ENCODE assay signal across 9 cellular contexts in genomic region chr13:110340812-110341444, GRCh38. TPM values are rescaled to one million over a fixed set of nuclear protein-coding genes. Genes with fewer than 3 reads are reported as not detected.
DNase-seq lines count a peak whose midpoint lies in the region; ATAC-seq and TF ChIP-seq lines count a peak whose summit lies in the region.
"Had no signal": no experiment of that assay in that cellular context is flagged by ENCODE, and none has a peak within 500 bp of the region (broad histone marks: within the 10 kb centered on the region; RNA-seq: fewer than 3 reads in every experiment).

No MANE protein-coding gene starts in this region.

- WGBS in H9 (ENCODE audit: extremely low coverage, insufficient read length, low lambda C conversion rate), result no CpG with 5 or more reads among the region's 24 CpGs

- no peaks in the 10 kb centered on the region for H3K23me2 ChIP-seq in H9 (ENCODE audit: insufficient read length, low read depth, low read length, poor library complexity, severe bottlenecking)

- peak overlapping the region in 2 of 3 experiments; percentile 12 to 57; a peak in 2 of 7 replicates for H3K27ac Mint-ChIP-seq in H9
- peak overlapping the region; percentile 13 for H3K27ac Mint-ChIP-seq in activated CD4-positive, alpha-beta memory T cell treated with anti-CD3 and anti-CD28 coated beads for 36 hours

- no peak overlapping the region for H2BK12ac ChIP-seq in H9 (ENCODE audit: insufficient read length, low read depth, low read length)

- peaks cover 48 to 51% of the 10 kb centered on the region in 2 experiments for H3K4me1 Mint-ChIP-seq in H9
- peaks cover 24% of the 10 kb centered on the region for H3K4me1 Mint-ChIP-seq in activated CD4-positive, alpha-beta memory T cell treated with anti-CD3 and anti-CD28 coated beads for 36 hours (ENCODE audit: low read depth)

- no peak for TF ChIP-seq CTCF in H9 (conservative IDR thresholded peaks at IDR 0.05)
- no peak for TF ChIP-seq CTCF in epithelial cell of esophagus (IDR thresholded peaks at IDR 0.05; ENCODE audit: insufficient read depth, low read depth, low read length, missing control alignments)
- no peak for TF ChIP-seq CTCF in osteoblast (IDR thresholded peaks at IDR 0.05; ENCODE audit: extremely low read depth, low read depth, low read length)

- H2BK15ac ChIP-seq in H9 (ENCODE audit: low read depth, low read length), result no peak overlapping the region

- no peak overlapping the region for H4K8ac ChIP-seq in H9 (replicated peaks; ENCODE audit: insufficient read length, low read depth, low read length)

- CTCF ChIA-PET in activated CD4-positive, alpha-beta memory T cell treated with anti-CD3 and anti-CD28 coated beads for 36 hours (lab: Charles Lee), result no interaction called here
- CTCF ChIA-PET in HEK293T (lab: Yijun Ruan, JAX), result interaction anchor here (0.9 to 1.5 kb wide), 2 partner anchors 13 to 71 kb away, joined by 4 to 5 read pairs; no protein-coding TSS in a partner anchor

- H3K9me3 Mint-ChIP-seq in H9, result no peaks in the 10 kb centered on the region
- no peaks in the 10 kb centered on the region for H3K9me3 Mint-ChIP-seq in activated CD4-positive, alpha-beta memory T cell treated with anti-CD3 and anti-CD28 coated beads for 36 hours

- no peak overlapping the region for H2BK20ac ChIP-seq in H9 (ENCODE audit: low read depth, low read length, poor library complexity, severe bottlenecking)

- H3K27me3 ChIP-seq in H9 (ENCODE audit: insufficient read depth, low read length), result no peaks in the 10 kb centered on the region
- H3K27me3 ChIP-seq in osteoblast (ENCODE audit: insufficient read depth, low read length), result no peaks in the 10 kb centered on the region
- H3K27me3 ChIP-seq in subcutaneous abdominal adipose tissue (ENCODE audit: control insufficient read depth in 5 of 5, insufficient read depth in 4 of 5, low read length in 5 of 5), result no peaks in the 10 kb centered on the region

- no peak overlapping the region for H3K4ac ChIP-seq in H9 (ENCODE audit: low read depth, low read length)

- H3T11ph ChIP-seq in H9 (ENCODE audit: low read length), result no peak overlapping the region

- DNase-seq in H9 (no peak), epithelial cell of esophagus (ENCODE audit: low read depth) (peak; percentile 65), osteoblast (ENCODE audit: insufficient read length, low spot score, missing footprints) (no peak), DMS 273 treated with DMSO at 0.1 percent for 48 hours (lab: John Stamatoyannopoulos, UW) (no peak), HEK293T (ENCODE audit: extremely low spot score) (no peak)
- DNase-seq in activated CD4-positive, alpha-beta memory T cell treated with anti-CD3 and anti-CD28 coated beads for 36 hours, result peak; percentile 83

- H4K20me1 ChIP-seq in H9 (ENCODE audit: control insufficient read depth, insufficient read depth, insufficient read length) (no peaks in the 10 kb centered on the region), osteoblast (ENCODE audit: insufficient read depth, low read length) (peaks cover 6% of the 10 kb centered on the region)

- peaks cover 32% of the 10 kb centered on the region for H3K36me3 ChIP-seq in osteoblast (ENCODE audit: insufficient read depth, low read length)
- H3K36me3 ChIP-seq in subcutaneous abdominal adipose tissue (ENCODE audit: control insufficient read depth in 5 of 5, insufficient read depth in 5 of 5, low read length in 5 of 5), result peaks cover 0 to 13% (median 5%) of the 10 kb centered on the region in 5 donors

- H3K36me3 Mint-ChIP-seq in H9 (ENCODE audit: insufficient read depth in 1 of 3, low read depth in 3 of 3), result 0 out of 7 replicates have a peak, but pooled peaks cover 0 to 1% (median 0%) of the 10 kb centered on the region in 3 experiments
- no peaks in the 10 kb centered on the region for H3K36me3 Mint-ChIP-seq in activated CD4-positive, alpha-beta memory T cell treated with anti-CD3 and anti-CD28 coated beads for 36 hours

- H3K9ac ChIP-seq in H9 (ENCODE audit: extremely low read depth, insufficient read length, low read length) (no peak overlapping the region), subcutaneous abdominal adipose tissue (ENCODE audit: low read length in 5 of 5) (peak overlapping the region; percentile 6 to 69 (median 66))

- H3K4me3 Mint-ChIP-seq in H9, result no peak overlapping the region
- H3K4me3 Mint-ChIP-seq in activated CD4-positive, alpha-beta memory T cell treated with anti-CD3 and anti-CD28 coated beads for 36 hours, result no peak overlapping the region

- H3K27me3 Mint-ChIP-seq in H9 (ENCODE audit: low read depth), result no peaks in the 10 kb centered on the region; the same call in 1 of the 2 replicates
- peaks cover 21% of the 10 kb centered on the region for H3K27me3 Mint-ChIP-seq in activated CD4-positive, alpha-beta memory T cell treated with anti-CD3 and anti-CD28 coated beads for 36 hours

- H3K27ac ChIP-seq in H9 (ENCODE audit: insufficient read length, low read depth, low read length), result no peak overlapping the region
- H3K27ac ChIP-seq in osteoblast (ENCODE audit: low read depth, low read length), result peak overlapping the region; percentile 13
- H3K27ac ChIP-seq in subcutaneous abdominal adipose tissue (ENCODE audit: low read depth, low read length), result peak overlapping the region; percentile 90

- H3K4me3 ChIP-seq in epithelial cell of esophagus (ENCODE audit: low read length), result no peak overlapping the region
- no peak overlapping the region for H3K4me3 ChIP-seq in osteoblast (ENCODE audit: insufficient read depth, low read length)
- peak overlapping the region in 4 of 5 donors; percentile 27 to 52 (median 46) for H3K4me3 ChIP-seq in subcutaneous abdominal adipose tissue (ENCODE audit: low read depth in 1 of 5, low read length in 5 of 5)

- H3K4me2 ChIP-seq in H9 (ENCODE audit: insufficient read depth, insufficient read length, low read length), result no peak overlapping the region
- H3K4me2 ChIP-seq in osteoblast (ENCODE audit: insufficient read depth, low read length), result no peak overlapping the region

- peaks cover 6% of the 10 kb centered on the region for H3K79me1 ChIP-seq in H9 (ENCODE audit: insufficient read depth, low read depth, low read length, poor library complexity, severe bottlenecking)

- H4K5ac ChIP-seq in H9 (ENCODE audit: insufficient read length, low read depth, low read length), result no peak overlapping the region

- intact Hi-C loops in activated CD4-positive, alpha-beta memory T cell treated with anti-CD3 and anti-CD28 coated beads for 36 hours (cut with micrococcal nuclease), result loop anchor here (5.0 kb wide), 1 partner anchor 46 kb away; no protein-coding TSS in a partner anchor

- H3K14ac ChIP-seq in H9 (ENCODE audit: insufficient read depth, low read length), result no peak overlapping the region

- H3K4me1 ChIP-seq in H9 (ENCODE audit: insufficient read depth, low read length), result peaks cover 10% of the 10 kb centered on the region; the same call in 1 of the 2 replicates
- peaks cover 29% of the 10 kb centered on the region for H3K4me1 ChIP-seq in osteoblast (ENCODE audit: insufficient read depth, low read length)
- H3K4me1 ChIP-seq in subcutaneous abdominal adipose tissue (ENCODE audit: control insufficient read depth in 5 of 5, insufficient read depth in 5 of 5, low read length in 5 of 5), result peaks cover 16 to 72% (median 63%) of the 10 kb centered on the region in 5 donors

- no peak overlapping the region for H4K91ac ChIP-seq in H9 (ENCODE audit: insufficient read length, low read depth, low read length)

- H2AK5ac ChIP-seq in H9 (ENCODE audit: insufficient read length, low read length), result no peak overlapping the region

- no peak overlapping the region for H3K18ac ChIP-seq in H9 (ENCODE audit: insufficient read length, low read depth, low read length)

- H3K9me3 ChIP-seq in H9 (ENCODE audit: control insufficient read depth, low read depth, low read length) (no peaks in the 10 kb centered on the region), osteoblast (ENCODE audit: low read depth, low read length) (no peaks in the 10 kb centered on the region), subcutaneous abdominal adipose tissue (ENCODE audit: control insufficient read depth in 5 of 5, low read length in 5 of 5) (no peaks in the 10 kb centered on the region)

- no peak overlapping the region for H3K23ac ChIP-seq in H9 (ENCODE audit: insufficient read length, low read depth, low read length)

- H3K56ac ChIP-seq in H9 (ENCODE audit: insufficient read length, low read depth, low read length), result no peak overlapping the region

- no peak overlapping the region for H2BK5ac ChIP-seq in H9 (ENCODE audit: insufficient read length, low read length)

- no peak for ATAC-seq in GM21526 (IDR thresholded peaks at IDR 0.05; ENCODE audit: low FRiP score, unreplicated experiment)
- ATAC-seq: Panc1 had no signal

- H2AFZ ChIP-seq in H9 (ENCODE audit: low read length), result no peak overlapping the region
- H2AFZ ChIP-seq in osteoblast (ENCODE audit: low read length), result no peak overlapping the region

- POLR2A ChIA-PET in activated CD4-positive, alpha-beta memory T cell treated with anti-CD3 and anti-CD28 coated beads for 36 hours (lab: Charles Lee), result no interaction called here
- POLR2A ChIA-PET in HEK293T (lab: Yijun Ruan, JAX), result no interaction called here

- H3K79me2 ChIP-seq in H9 (ENCODE audit: insufficient read depth, low read length) (peaks cover 2% of the 10 kb centered on the region; the same call in 1 of the 2 replicates), osteoblast (ENCODE audit: insufficient read depth, low read length) (peaks cover 63% of the 10 kb centered on the region)

- H2BK120ac ChIP-seq in H9 (ENCODE audit: low read depth, low read length, poor library complexity, severe bottlenecking), result no peak overlapping the region

TF ChIP-seq in HEK293T, 16 proteins besides CTCF, POLR2A, EP300 and RAD21 (continues in another document):
- TF ChIP-seq, protein P1, sequence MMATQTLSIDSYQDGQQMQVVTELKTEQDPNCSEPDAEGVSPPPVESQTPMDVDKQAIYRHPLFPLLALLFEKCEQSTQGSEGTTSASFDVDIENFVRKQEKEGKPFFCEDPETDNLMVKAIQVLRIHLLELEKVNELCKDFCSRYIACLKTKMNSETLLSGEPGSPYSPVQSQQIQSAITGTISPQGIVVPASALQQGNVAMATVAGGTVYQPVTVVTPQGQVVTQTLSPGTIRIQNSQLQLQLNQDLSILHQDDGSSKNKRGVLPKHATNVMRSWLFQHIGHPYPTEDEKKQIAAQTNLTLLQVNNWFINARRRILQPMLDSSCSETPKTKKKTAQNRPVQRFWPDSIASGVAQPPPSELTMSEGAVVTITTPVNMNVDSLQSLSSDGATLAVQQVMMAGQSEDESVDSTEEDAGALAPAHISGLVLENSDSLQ (IDR thresholded peaks at IDR 0.05), result no peak
- no peak for TF ChIP-seq NFRKB (IDR thresholded peaks at IDR 0.05)
- TF ChIP-seq HDGF (IDR thresholded peaks at IDR 0.05; ENCODE audit: borderline replicate concordance), result no peak
- no peak for TF ChIP-seq L3MBTL2 (conservative IDR thresholded peaks at IDR 0.05)
- TF ChIP-seq ELF4 (IDR thresholded peaks at IDR 0.05), result no peak
- no peak for TF ChIP-seq ZNF384 (IDR thresholded peaks at IDR 0.05)
- TF ChIP-seq BHLHE40 (IDR thresholded peaks at IDR 0.05; ENCODE audit: borderline replicate concordance), result no peak
- no peak for TF ChIP-seq FOXA1 (IDR thresholded peaks at IDR 0.05)

RNA-seq across cellular contexts. Expression of gene COL4A2, which starts 33.8 kb away (rescaled TPM):
- total RNA-seq in H9 (2021), result 68.8 and 76.5 TPM in 2 replicates
- total RNA-seq in activated CD4-positive, alpha-beta memory T cell treated with anti-CD3 and anti-CD28 coated beads for 36 hours, result not detected
- total RNA-seq in osteoblast, result 267 and 291 TPM in 2 replicates

RNA-seq across cellular contexts. Expression of gene COL4A1, which starts 34.0 kb away (rescaled TPM):
- total RNA-seq in H9 (2021) (73.1 and 74.6 TPM in 2 replicates), osteoblast (412 and 433 TPM in 2 replicates)
- total RNA-seq in activated CD4-positive, alpha-beta memory T cell treated with anti-CD3 and anti-CD28 coated beads for 36 hours, result not detected

Comparison
In these comparisons a context has a peak if more than half of its experiments do, and no peak if none do; other contexts are left out.
1. DNase-seq: peak in activated CD4-positive, alpha-beta memory T cell treated with anti-CD3 and anti-CD28 coated beads for 36 hours (single experiment) and epithelial cell of esophagus (single experiment); none in H9 (single experiment), osteoblast (single experiment), DMS 273 treated with DMSO at 0.1 percent for 48 hours (single experiment) and HEK293T (single experiment).
2. H3K4me3 ChIP-seq: peak in subcutaneous abdominal adipose tissue (4 of 5); none in epithelial cell of esophagus (single experiment) and osteoblast (single experiment).
3. RNA of gene COL4A2, which starts 33.8 kb away (total RNA-seq): 267 to 291 TPM in osteoblast and 68.8 to 76.5 TPM in H9; not detected in activated CD4-positive, alpha-beta memory T cell treated with anti-CD3 and anti-CD28 coated beads for 36 hours; every median in the first group is over 10 times any median in the second.
4. RNA of gene COL4A1, which starts 34.0 kb away (total RNA-seq): 412 to 433 TPM in osteoblast and 73.1 to 74.6 TPM in H9; not detected in activated CD4-positive, alpha-beta memory T cell treated with anti-CD3 and anti-CD28 coated beads for 36 hours; every median in the first group is over 10 times any median in the second.